In the genomic region with DNA sequence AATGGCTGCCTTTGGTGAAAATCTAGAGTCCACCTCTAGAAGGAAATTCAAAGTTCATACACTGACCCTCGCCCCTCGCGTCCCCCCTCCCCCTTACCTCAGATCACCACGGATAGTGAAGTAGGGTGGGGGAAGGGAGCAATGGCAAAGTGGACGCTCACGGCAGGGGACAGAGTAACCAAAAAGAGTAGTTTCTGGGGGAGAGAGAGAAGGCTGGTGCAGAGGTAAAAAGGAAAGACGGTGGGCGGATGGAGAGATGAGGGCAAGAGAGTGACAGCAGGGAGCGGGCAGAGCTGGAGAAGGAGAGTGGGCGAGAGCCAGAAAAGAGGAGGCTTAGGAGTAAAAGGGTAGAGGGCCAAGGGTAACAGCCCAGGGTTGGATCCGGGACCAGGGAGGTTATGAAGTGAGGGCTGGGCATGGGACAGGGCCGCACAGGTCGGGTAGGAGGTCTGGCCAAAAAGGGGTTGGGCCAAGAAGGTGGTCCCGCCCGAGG, we compare ENCODE assay signal across 8 cellular contexts. TPM values are rescaled to one million over a fixed set of nuclear protein-coding genes. Genes with fewer than 3 reads are reported as not detected.
DNase-seq lines count a peak whose midpoint lies in the region; ATAC-seq, FAIRE-seq and TF ChIP-seq lines count a peak whose summit lies in the region.

No MANE protein-coding gene starts in this region.

- no peaks in the 10 kb centered on the region for H3K36me3 ChIP-seq in astrocyte (ENCODE audit: insufficient read depth, low read length)
- no peaks in the 10 kb centered on the region for H3K36me3 ChIP-seq in kidney (ENCODE audit: control insufficient read depth in 1 of 2, insufficient read depth in 2 of 2, low read length in 2 of 2)
- no peaks in the 10 kb centered on the region for H3K36me3 ChIP-seq in suprapubic skin

- H2AFZ ChIP-seq in astrocyte (ENCODE audit: low read depth, low read length): peak overlapping the region; percentile 96

- ATAC-seq in GM18511 (IDR thresholded peaks at IDR 0.05; ENCODE audit: unreplicated experiment): peak; percentile 12
- ATAC-seq in HG03135 (IDR thresholded peaks at IDR 0.05; ENCODE audit: unreplicated experiment): peak; percentile 8

- H3K4me1 ChIP-seq in astrocyte (ENCODE audit: insufficient read depth, low read length): peaks cover 6% of the 10 kb centered on the region
- peaks cover 15 to 19% of the 10 kb centered on the region in 2 donors for H3K4me1 ChIP-seq in kidney (ENCODE audit: control insufficient read depth in 1 of 2, insufficient read depth in 1 of 2, low read depth in 1 of 2, low read length in 2 of 2)
- H3K4me1 ChIP-seq in suprapubic skin: peaks cover 27% of the 10 kb centered on the region

- intact Hi-C loops in kidney (cut with DNase I): no loop called here

- H3K36me3 Mint-ChIP-seq in astrocyte (ENCODE audit: low read depth, unreplicated experiment): no peaks in the 10 kb centered on the region

- 1% methylated on average over 15 of the region's 15 CpGs for WGBS in suprapubic skin

- H3K4me3 Mint-ChIP-seq in astrocyte (ENCODE audit: unreplicated experiment): peak overlapping the region; percentile 97

- peak overlapping the region; percentile 59 for H3K27ac Mint-ChIP-seq in astrocyte (ENCODE audit: unreplicated experiment)

- H3K27ac ChIP-seq in astrocyte (ENCODE audit: low read depth, low read length) (peak overlapping the region; percentile 70), kidney (ENCODE audit: low read depth in 2 of 2, low read length in 2 of 2) (peak overlapping the region; percentile 91 to 97), suprapubic skin (peak overlapping the region; percentile 89)

- H3K4me3 ChIP-seq in astrocyte (ENCODE audit: insufficient read depth, low read depth, low read length) (peak overlapping the region; percentile 88), kidney (ENCODE audit: low read length in 2 of 2) (peak overlapping the region; percentile 91 to 98), suprapubic skin (peak overlapping the region; percentile 87)

- H3K9me3 ChIP-seq in astrocyte (ENCODE audit: insufficient read depth, low read depth, low read length): no peaks in the 10 kb centered on the region
- H3K9me3 ChIP-seq in kidney (ENCODE audit: control insufficient read depth in 1 of 2, low read length in 2 of 2): no peaks in the 10 kb centered on the region
- H3K9me3 ChIP-seq in suprapubic skin: no peaks in the 10 kb centered on the region

- FAIRE-seq in astrocyte (lab: Jason Lieb, UNC): no peak
- no peak for FAIRE-seq in kidney (lab: Jason Lieb, UNC)

- no peak for TF ChIP-seq POLR2A in suprapubic skin (IDR thresholded peaks at IDR 0.05)

- H3K27me3 ChIP-seq in astrocyte (ENCODE audit: insufficient read depth, low read length): no peaks in the 10 kb centered on the region
- no peaks in the 10 kb centered on the region for H3K27me3 ChIP-seq in suprapubic skin

- in situ Hi-C loops in G401 (cut with HindIII; ENCODE audit: low sequenced_read_pairs): no loop called here

- TF ChIP-seq EP300 in suprapubic skin (IDR thresholded peaks at IDR 0.05): no peak

- peak overlapping the region; percentile 100 for H3K4me2 ChIP-seq in astrocyte (ENCODE audit: low read length)

- no peak for TF ChIP-seq CTCF in astrocyte (IDR thresholded peaks at IDR 0.05; ENCODE audit: insufficient read depth, low read depth, low read length)
- TF ChIP-seq CTCF in kidney (IDR thresholded peaks at IDR 0.05; ENCODE audit: borderline replicate concordance, extremely low read depth, insufficient read depth): no peak
- TF ChIP-seq CTCF in suprapubic skin (IDR thresholded peaks at IDR 0.05): no peak

- no peak for DNase-seq in astrocyte (ENCODE audit: low read depth)
- no peak for DNase-seq in kidney
- peak in 1 of 2 donors; percentile 61 for DNase-seq in suprapubic skin (ENCODE audit: low spot score in 2 of 2)
- DNase-seq in activated effector memory CD4-positive, alpha-beta T cell treated with anti-CD3 and anti-CD28 coated beads, Interleukin-2, amount 50 U/mL, for 16 hours: no peak
- no peak for DNase-seq in G401 (ENCODE audit: low spot score)
- no peak for DNase-seq in NCI-H1436 treated with DMSO at 0.1 percent for 48 hours (lab: John Stamatoyannopoulos, UW)

- H3K9me3 Mint-ChIP-seq in astrocyte (ENCODE audit: unreplicated experiment): no peaks in the 10 kb centered on the region

- H3K27me3 Mint-ChIP-seq in astrocyte (ENCODE audit: low read depth, unreplicated experiment): no peaks in the 10 kb centered on the region

- peaks cover 14% of the 10 kb centered on the region for H3K79me2 ChIP-seq in astrocyte (ENCODE audit: insufficient read depth, low read length)

- no peaks in the 10 kb centered on the region for H4K20me1 ChIP-seq in astrocyte (ENCODE audit: insufficient read depth, low read length)

- peak overlapping the region; percentile 93 for H3K9ac ChIP-seq in astrocyte (ENCODE audit: low read length)
- peak overlapping the region; percentile 83 to 95 for H3K9ac ChIP-seq in kidney (ENCODE audit: low read length in 2 of 2)

- H3K4me1 Mint-ChIP-seq in astrocyte (ENCODE audit: low read depth, unreplicated experiment): peaks cover 9% of the 10 kb centered on the region

RNA-seq across cellular contexts. Expression of a gene that starts 0.4 kb away (rescaled TPM):
- 11.8 and 12.0 TPM in 2 replicates for total RNA-seq in astrocyte
- 34.1 TPM for total RNA-seq in kidney
- polyA plus RNA-seq in kidney (ENCODE audit: insufficient read depth, low read depth, low replicate concordance): 102 TPM
- 10 to 100 TPM; 14.7 to 25.7 (median 22.0) TPM for total RNA-seq in suprapubic skin
- 20.3 and 35.6 TPM in 2 replicates for total RNA-seq in G401 (2014; rRNA removed; shearing (Covaris generic))

RNA-seq across cellular contexts. Expression of a gene that starts 0.9 kb away (rescaled TPM):
- total RNA-seq in astrocyte (5.5 and 6.2 TPM in 2 replicates), kidney (8.5 TPM), suprapubic skin (1 to 10 TPM; 3.9 to 7.4 (median 5.2) TPM)
- 13.3 TPM for polyA plus RNA-seq in kidney (ENCODE audit: insufficient read depth, low read depth, low replicate concordance)
- 12.9 and 22.4 TPM in 2 replicates for total RNA-seq in G401 (2014; rRNA removed; shearing (Covaris generic))
